In genomic region chr2:213285404-213285803, GRCh38 we compare ENCODE assay signal across 10 cellular contexts. TPM values are rescaled to one million over a fixed set of nuclear protein-coding genes. Genes with fewer than 3 reads are reported as not detected.
DNase-seq lines count a peak whose midpoint lies in the region; ATAC-seq and TF ChIP-seq lines count a peak whose summit lies in the region.
"Had no signal": no experiment of that assay in that cellular context is flagged by ENCODE, and none has a peak within 500 bp of the region (broad histone marks: within the 10 kb centered on the region; RNA-seq: fewer than 3 reads in every experiment).

No MANE protein-coding gene starts in this region.

- H3K9ac ChIP-seq in duodenal mucosa (ENCODE audit: low read depth in 1 of 2, low read length in 2 of 2): peak overlapping the region in 1 of 2 donors; percentile 64

- H3K9me3 ChIP-seq in CD8-positive, alpha-beta memory T cell (ENCODE audit: low read length): no peaks in the 10 kb centered on the region
- no peaks in the 10 kb centered on the region for H3K9me3 ChIP-seq in duodenal mucosa (ENCODE audit: control insufficient read depth in 1 of 2, low read length in 2 of 2)

- no peak for DNase-seq in CD8-positive, alpha-beta memory T cell
- DNase-seq in NCI-H82 (lab: John Stamatoyannopoulos, UW) (peak; percentile 83), neural crest cell (ENCODE audit: low read depth, low spot score) (no peak)
- DNase-seq: activated gamma-delta T cell, HCEC 1CT had no signal

- peaks cover 14% of the 10 kb centered on the region for H3K4me1 ChIP-seq in CD8-positive, alpha-beta memory T cell (ENCODE audit: insufficient read depth, low read length)
- H3K4me1 ChIP-seq in duodenal mucosa (ENCODE audit: control insufficient read depth in 1 of 2, insufficient read depth in 2 of 2, low read length in 2 of 2): peaks cover 5 to 22% of the 10 kb centered on the region in 2 donors

- H3K36me3 ChIP-seq in CD8-positive, alpha-beta memory T cell (ENCODE audit: insufficient read depth, low read length): no peaks in the 10 kb centered on the region
- no peaks in the 10 kb centered on the region for H3K36me3 ChIP-seq in duodenal mucosa (ENCODE audit: control insufficient read depth in 1 of 2, insufficient read depth in 2 of 2, low read length in 2 of 2)

- no peak overlapping the region for H3K27ac ChIP-seq in CD8-positive, alpha-beta memory T cell (ENCODE audit: low read depth, low read length)
- H3K27ac ChIP-seq in duodenal mucosa (ENCODE audit: low read depth, low read length): no peak overlapping the region

- no peaks in the 10 kb centered on the region for H3K27me3 Mint-ChIP-seq in CD8-positive, alpha-beta memory T cell
- no peaks in the 10 kb centered on the region for H3K27me3 Mint-ChIP-seq in neural crest cell (ENCODE audit: low read depth)

- peak overlapping the region; percentile 1 to 94 (median 47) for H3K27ac Mint-ChIP-seq in CD8-positive, alpha-beta memory T cell
- H3K27ac Mint-ChIP-seq in neural crest cell (ENCODE audit: unreplicated experiment): no peak overlapping the region

- POLR2A ChIA-PET in CD8-positive, alpha-beta memory T cell (lab: Charles Lee): no interaction called here

- no peaks in the 10 kb centered on the region for H3K9me3 Mint-ChIP-seq in CD8-positive, alpha-beta memory T cell
- H3K9me3 Mint-ChIP-seq in neural crest cell: no peaks in the 10 kb centered on the region

- H3K4me3 ChIP-seq in CD8-positive, alpha-beta memory T cell (ENCODE audit: low read length): no peak overlapping the region
- H3K4me3 ChIP-seq in duodenal mucosa (ENCODE audit: low read depth in 1 of 2, low read length in 2 of 2): peak overlapping the region; percentile 72 to 92

- CTCF ChIA-PET in CD8-positive, alpha-beta memory T cell (lab: Charles Lee): no interaction called here

- H3K4me3 Mint-ChIP-seq in CD8-positive, alpha-beta memory T cell: peak overlapping the region in 6 of 7 donors; percentile 45 to 97 (median 92)
- peak overlapping the region; percentile 91 for H3K4me3 Mint-ChIP-seq in neural crest cell

- no peak for TF ChIP-seq CTCF in neural crest cell (conservative IDR thresholded peaks at IDR 0.05)

- H3K4me1 Mint-ChIP-seq in CD8-positive, alpha-beta memory T cell: peaks cover 31 to 60% (median 55%) of the 10 kb centered on the region in 3 donors
- H3K4me1 Mint-ChIP-seq in neural crest cell: peaks cover 41% of the 10 kb centered on the region

- ATAC-seq in GM18498 (IDR thresholded peaks at IDR 0.05; ENCODE audit: unreplicated experiment) (no peak), HG03457 (IDR thresholded peaks at IDR 0.05; ENCODE audit: unreplicated experiment) (no peak), GM19035 (IDR thresholded peaks at IDR 0.05; ENCODE audit: unreplicated experiment) (no peak), GM19455 (IDR thresholded peaks at IDR 0.05; ENCODE audit: unreplicated experiment) (no peak)

- H3K27me3 ChIP-seq in CD8-positive, alpha-beta memory T cell (ENCODE audit: insufficient read depth, low read length, poor library complexity, severe bottlenecking): no peaks in the 10 kb centered on the region
- no peaks in the 10 kb centered on the region for H3K27me3 ChIP-seq in duodenal mucosa (ENCODE audit: control insufficient read depth in 1 of 2, insufficient read depth in 2 of 2, low read length in 2 of 2)

- H3K36me3 Mint-ChIP-seq in CD8-positive, alpha-beta memory T cell: peaks cover 0 to 9% (median 2%) of the 10 kb centered on the region in 3 donors
- peaks cover 13% of the 10 kb centered on the region for H3K36me3 Mint-ChIP-seq in neural crest cell (ENCODE audit: low read depth)

RNA-seq across cellular contexts. Expression of gene SPAG16, which starts 1.1 kb away (rescaled TPM):
- 1 to 10 TPM; 7.7 to 8.2 TPM for total RNA-seq in CD8-positive, alpha-beta memory T cell
- polyA plus RNA-seq in CD8-positive, alpha-beta memory T cell: 15.3 TPM
- 28.8 and 29.0 TPM in 2 replicates for total RNA-seq in neural crest cell
